19 cellular contexts compared by ENCODE assay signal in the genomic region with DNA sequence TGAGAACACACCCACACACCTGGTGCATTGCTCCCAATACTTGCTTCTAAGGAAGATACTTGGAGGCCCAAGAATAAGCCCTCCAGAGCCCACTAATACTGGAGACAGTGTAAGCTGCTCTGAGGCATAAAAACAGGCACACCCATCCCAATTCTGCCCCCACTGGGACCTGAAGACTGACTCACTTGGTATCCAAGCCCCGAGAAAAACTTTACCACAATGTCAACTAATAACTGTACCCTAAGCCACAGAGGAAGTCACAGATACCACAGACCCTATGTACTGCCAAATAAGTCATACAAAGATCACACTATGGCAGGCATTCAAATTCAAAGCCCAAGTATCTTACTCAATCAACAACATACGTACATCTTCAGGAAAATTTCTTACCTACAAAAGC.
"Had no signal": no experiment of that assay in that cellular context is flagged by ENCODE, and none has a peak within 500 bp of the region (broad histone marks: within the 10 kb centered on the region; RNA-seq: fewer than 3 reads in every experiment).

No MANE protein-coding gene starts in this region.

- H3K79me2 ChIP-seq: parathyroid adenoma had no signal

- H3K4me3 Mint-ChIP-seq: activated B cell treated with CpG ODN at 0.5 μM for 24 hours; activated CD4-positive, alpha-beta T cell treated with anti-CD3 and anti-CD28 coated beads, Interleukin-2, amount 10 ng/mL, durations not matched to agents 24 days and 14 days; activated naive CD8-positive, alpha-beta T cell; brain; central memory CD8-positive, alpha-beta T cell; natural killer cell; stimulated activated effector memory CD8-positive, alpha-beta T cell treated with anti-CD3 and anti-CD28 coated beads, Interleukin-12 subunit alpha, Interleukin-12 subunit beta, amount 100 ng/mL, for 72 hours had no signal

- H3K4me3 ChIP-seq: coronary artery, thyroid gland, uterus had no signal

- H3K9me3 Mint-ChIP-seq: activated CD4-positive, alpha-beta T cell treated with anti-CD3 and anti-CD28 coated beads, Interleukin-2, amount 10 ng/mL, durations not matched to agents 24 days and 14 days had no signal

- H3K27ac Mint-ChIP-seq: activated B cell treated with CpG ODN at 0.5 μM for 24 hours; activated CD4-positive, alpha-beta T cell treated with anti-CD3 and anti-CD28 coated beads, Interleukin-2, amount 10 ng/mL, durations not matched to agents 24 days and 14 days; activated naive CD8-positive, alpha-beta T cell; brain; natural killer cell; stimulated activated effector memory CD8-positive, alpha-beta T cell treated with anti-CD3 and anti-CD28 coated beads, Interleukin-12 subunit alpha, Interleukin-12 subunit beta, amount 100 ng/mL, for 72 hours had no signal

- H3K36me3 Mint-ChIP-seq: activated naive CD8-positive, alpha-beta T cell; brain; stimulated activated effector memory CD8-positive, alpha-beta T cell treated with anti-CD3 and anti-CD28 coated beads, Interleukin-12 subunit alpha, Interleukin-12 subunit beta, amount 100 ng/mL, for 72 hours had no signal

- DNase-seq: activated B cell treated with CpG ODN at 0.5 μM for 24 hours; activated CD4-positive, alpha-beta T cell treated with anti-CD3 and anti-CD28 coated beads, Interleukin-2, amount 10 ng/mL, durations not matched to agents 24 days and 14 days; activated CD8-positive, alpha-beta memory T cell treated with anti-CD3 and anti-CD28 coated beads for 24 hours; activated gamma-delta T cell treated with Interleukin-2 at 50 U/mL for 16 hours; amniotic stem cell; hippocampal formation; left ventricle myocardium superior; mesenchymal stem cell; natural killer cell; thyroid gland; uterus had no signal

- H3K4me1 Mint-ChIP-seq: activated B cell treated with CpG ODN at 0.5 μM for 24 hours; activated CD4-positive, alpha-beta T cell treated with anti-CD3 and anti-CD28 coated beads, Interleukin-2, amount 10 ng/mL, durations not matched to agents 24 days and 14 days; brain; central memory CD8-positive, alpha-beta T cell; stimulated activated effector memory CD8-positive, alpha-beta T cell treated with anti-CD3 and anti-CD28 coated beads, Interleukin-12 subunit alpha, Interleukin-12 subunit beta, amount 100 ng/mL, for 72 hours had no signal

- H3K36me3 ChIP-seq: neutrophil, thyroid gland, uterus had no signal

- H3K9me3 ChIP-seq: neutrophil, thyroid gland, uterus had no signal

- H3K27ac ChIP-seq: coronary artery, neutrophil, parathyroid adenoma, thyroid gland, uterus had no signal

- H3K4me1 ChIP-seq: parathyroid adenoma, thyroid gland, uterus had no signal

- H2AFZ ChIP-seq: parathyroid adenoma had no signal

- H3K27me3 Mint-ChIP-seq: activated B cell treated with CpG ODN at 0.5 μM for 24 hours; activated CD4-positive, alpha-beta T cell treated with anti-CD3 and anti-CD28 coated beads, Interleukin-2, amount 10 ng/mL, durations not matched to agents 24 days and 14 days; activated naive CD8-positive, alpha-beta T cell; central memory CD8-positive, alpha-beta T cell had no signal

- ATAC-seq: esophagus mucosa; left ventricle myocardium superior; natural killer cell; stimulated activated effector memory CD8-positive, alpha-beta T cell treated with anti-CD3 and anti-CD28 coated beads, Interleukin-12 subunit alpha, Interleukin-12 subunit beta, amount 100 ng/mL, for 72 hours had no signal

- H3K27me3 ChIP-seq: neutrophil, thyroid gland, uterus had no signal
